ENCODE assay signal across 17 cellular contexts in the genomic region with DNA sequence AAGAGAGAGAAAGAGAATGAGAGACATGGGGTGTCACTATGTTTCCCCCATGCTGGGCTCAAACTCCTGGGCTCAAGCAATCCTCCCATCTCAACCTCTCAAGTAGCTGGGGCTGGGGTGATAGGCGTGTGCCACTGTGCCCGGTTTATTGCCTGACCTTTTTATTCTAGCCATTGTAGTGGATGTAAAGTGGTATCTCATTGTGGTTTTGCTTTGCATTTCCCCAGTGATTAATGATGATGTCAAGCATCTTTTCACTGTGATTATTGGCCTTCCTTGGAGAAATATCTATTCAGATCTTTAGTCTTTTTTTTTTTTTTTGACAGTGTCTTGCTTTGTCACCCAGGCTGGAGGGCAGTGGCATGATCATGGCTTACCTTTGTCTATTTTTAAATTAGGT.
"Had no signal": no experiment of that assay in that cellular context is flagged by ENCODE, and none has a peak within 500 bp of the region (broad histone marks: within the 10 kb centered on the region; RNA-seq: fewer than 3 reads in every experiment).

No MANE protein-coding gene starts in this region.

- H3K27me3 ChIP-seq: adrenal gland, body of pancreas, tibial artery, uterus had no signal

- H3K4me3 ChIP-seq: adrenal gland, body of pancreas, lung, tibial artery, uterus had no signal

- H3K4me1 ChIP-seq: adrenal gland, body of pancreas, tibial artery, uterus had no signal

- FAIRE-seq: small intestine had no signal

- H3K9me3 ChIP-seq: adrenal gland, body of pancreas, tibial artery had no signal

- H3K27ac ChIP-seq: adrenal gland, body of pancreas, tibial artery, uterus had no signal

- H3K27ac Mint-ChIP-seq: activated CD4-positive, alpha-beta memory T cell treated with anti-CD3 and anti-CD28 coated beads, Interleukin-2, amount 10 ng/mL, durations not matched to agents 7 days and 5 days; activated naive CD4-positive, alpha-beta T cell treated with anti-CD3 and anti-CD28 coated beads for 36 hours; activated T-helper 1 cell treated with anti-CD3 and anti-CD28 coated beads, Interleukin-12 subunit alpha, Interleukin-12 subunit beta, Interleukin-2, Interleukin-4 antibody, amounts not matched to agents 30 ng/mL and 10 ng/mL and 1 ng/mL, durations not matched to agents 14 hours and 24 hours and 36 hours; naive thymus-derived CD8-positive, alpha-beta T cell; progenitor cell of endocrine pancreas had no signal

- ATAC-seq: body of pancreas; esophagus mucosa; left colon; naive thymus-derived CD8-positive, alpha-beta T cell; right cardiac atrium had no signal

- H3K36me3 ChIP-seq: adrenal gland, tibial artery, uterus had no signal

- DNase-seq: activated CD4-positive, alpha-beta memory T cell treated with anti-CD3 and anti-CD28 coated beads, Interleukin-2, amount 10 ng/mL, durations not matched to agents 7 days and 5 days; activated naive CD4-positive, alpha-beta T cell treated with anti-CD3 and anti-CD28 coated beads for 36 hours; adrenal gland; body of pancreas; cerebellar nuclear complex; dermis blood vessel endothelial cell; left colon; naive thymus-derived CD8-positive, alpha-beta T cell; nucleus accumbens; right cardiac atrium; small intestine; tibial artery; uterus had no signal

- H3K27me3 Mint-ChIP-seq: naive thymus-derived CD8-positive, alpha-beta T cell; progenitor cell of endocrine pancreas had no signal

- H3K9me3 Mint-ChIP-seq: activated naive CD4-positive, alpha-beta T cell treated with anti-CD3 and anti-CD28 coated beads for 36 hours; naive thymus-derived CD8-positive, alpha-beta T cell had no signal

- H3K4me1 Mint-ChIP-seq: naive thymus-derived CD8-positive, alpha-beta T cell had no signal

- H3K4me3 Mint-ChIP-seq: activated CD4-positive, alpha-beta memory T cell treated with anti-CD3 and anti-CD28 coated beads, Interleukin-2, amount 10 ng/mL, durations not matched to agents 7 days and 5 days; activated naive CD4-positive, alpha-beta T cell treated with anti-CD3 and anti-CD28 coated beads for 36 hours; activated T-helper 1 cell treated with anti-CD3 and anti-CD28 coated beads, Interleukin-12 subunit alpha, Interleukin-12 subunit beta, Interleukin-2, Interleukin-4 antibody, amounts not matched to agents 30 ng/mL and 10 ng/mL and 1 ng/mL, durations not matched to agents 14 hours and 24 hours and 36 hours; naive thymus-derived CD8-positive, alpha-beta T cell had no signal
